Comparison of ENCODE assay signal across 8 cellular contexts in the genomic region with DNA sequence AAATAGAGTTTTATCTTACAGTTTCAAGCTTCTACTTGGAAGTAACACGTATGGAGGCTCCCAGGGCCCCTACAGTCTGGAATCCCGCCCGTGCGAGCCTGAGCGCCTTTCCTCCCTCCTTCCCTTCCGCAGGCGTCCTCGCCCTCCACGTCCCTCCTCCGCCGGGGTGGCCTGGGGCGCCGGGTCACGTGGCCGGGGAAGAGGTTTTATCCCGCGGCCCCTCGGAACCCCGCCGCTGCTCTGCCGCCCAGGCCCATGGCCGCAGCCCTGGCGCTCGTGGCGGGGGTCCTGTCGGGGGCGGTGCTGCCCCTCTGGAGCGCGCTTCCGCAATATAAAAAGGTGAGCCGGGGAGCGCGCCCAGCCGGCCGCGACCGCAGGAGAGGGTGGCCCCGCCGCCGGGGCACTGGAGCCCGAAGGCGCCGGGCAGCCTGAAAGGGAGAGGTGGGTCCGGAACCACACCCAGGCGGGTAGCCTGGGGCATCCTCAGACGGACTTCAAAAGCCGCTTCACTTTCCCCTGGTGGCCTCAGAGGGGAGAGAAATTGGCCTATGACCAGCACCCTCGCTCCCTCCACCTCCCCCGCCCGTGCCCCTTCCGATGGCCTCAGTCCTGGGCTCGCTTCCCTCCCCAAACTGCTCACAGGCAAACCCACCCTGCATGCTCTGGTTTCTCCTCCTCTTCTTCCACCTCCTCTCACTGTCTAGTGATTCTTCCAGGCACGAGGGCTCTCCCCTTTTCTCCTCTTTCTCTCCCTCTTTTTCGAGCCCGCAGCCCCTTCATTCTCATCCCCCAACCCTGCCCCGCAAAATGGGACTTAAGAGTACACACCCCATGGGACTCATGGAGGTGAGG.
DNase-seq lines count a peak whose midpoint lies in the region; TF ChIP-seq lines count a peak whose summit lies in the region.

Gene CLPSL2 (plus strand): TSS at position 235 of the 852 bp plus-strand sequence. CDS start 21 bp downstream, at position 256.

- H3K4me3 ChIP-seq in coronary artery (peak within 1 kb of the TSS; percentile 60), mucosa of rectum (ENCODE audit: low read length in 2 of 2) (peak within 1 kb of the TSS; percentile 13 to 28)

- no peaks in the 10 kb centered on the region for H3K36me3 ChIP-seq in mucosa of rectum (ENCODE audit: control insufficient read depth in 2 of 2, insufficient read depth in 2 of 2, low read length in 2 of 2)

- TF ChIP-seq CTCF in coronary artery (IDR thresholded peaks at IDR 0.05), result no peak

- H3K9ac ChIP-seq in mucosa of rectum (ENCODE audit: low read depth in 1 of 2, low read length in 2 of 2), result no peak within 1 kb of the TSS

- no peaks in the 10 kb centered on the region for H3K9me3 ChIP-seq in mucosa of rectum (ENCODE audit: control insufficient read depth in 2 of 2, low read length in 2 of 2)

- DNase-seq in GM03348 (ENCODE audit: low spot score) (peak; percentile 43), NCI-H2227 treated with DMSO at 0.1 percent for 48 hours (lab: John Stamatoyannopoulos, UW) (peak; percentile 31), coronary artery (ENCODE audit: low spot score) (no peak), NCI-H2196 (lab: John Stamatoyannopoulos, UW; ENCODE audit: unreplicated experiment) (no peak), NCI-H2107 treated with DMSO at 0.1 percent for 48 hours (lab: John Stamatoyannopoulos, UW; ENCODE audit: unreplicated experiment) (no peak), RPMI8226 (no peak), T-helper 9 cell (no peak)

- no peak within 1 kb of the TSS for H3K27ac ChIP-seq in coronary artery
- no peak within 1 kb of the TSS for H3K27ac ChIP-seq in mucosa of rectum (ENCODE audit: low read depth in 2 of 2, low read length in 2 of 2)

- peaks cover 0 to 2% of the 10 kb centered on the region in 2 donors for H3K4me1 ChIP-seq in mucosa of rectum (ENCODE audit: control insufficient read depth in 2 of 2, insufficient read depth in 2 of 2, low read length in 2 of 2)

- H3K27me3 ChIP-seq in mucosa of rectum (ENCODE audit: control insufficient read depth in 2 of 2, insufficient read depth in 2 of 2, low read length in 2 of 2), result peaks cover 6 to 8% of the 10 kb centered on the region in 2 donors

Comparison
In these comparisons a context has a peak if more than half of its experiments do, and no peak if none do; other contexts are left out.
1. DNase-seq: peak in GM03348 (single experiment) and NCI-H2227 treated with DMSO at 0.1 percent for 48 hours (single experiment); none in coronary artery (single experiment), NCI-H2196 (single experiment), NCI-H2107 treated with DMSO at 0.1 percent for 48 hours (single experiment), RPMI8226 (single experiment) and T-helper 9 cell (single experiment).